Comparison of ENCODE assay signal across 1 cellular context in genomic region chr19:35628264-35628564, GRCh38.
TF ChIP-seq lines count a peak whose summit lies in the region.

No MANE protein-coding gene starts in this region.

TF ChIP-seq in HepG2, 621 proteins besides CTCF, POLR2A, EP300 and RAD21:
- TF ChIP-seq NR2F1 (CRISPR knock-in tag; IDR thresholded peaks at IDR 0.05) = 0 out of 4 replicates have a peak, but pooled peaks of 1 of the 2 experiments have one; percentile 17
- peak; percentile 29; the same call in 1 of the 2 replicates for TF ChIP-seq ZNF441 (CRISPR knock-in tag; IDR thresholded peaks at IDR 0.05; ENCODE audit: borderline replicate concordance)
- 0 out of 2 replicates have a peak, but pooled peaks have one; percentile 61 for TF ChIP-seq ZNF234 (CRISPR knock-in tag; conservative IDR thresholded peaks at IDR 0.05)
- TF ChIP-seq ZBTB43 (CRISPR knock-in tag; conservative IDR thresholded peaks at IDR 0.05) = no peak
- TF ChIP-seq FIP1L1 (IDR thresholded peaks at IDR 0.05; ENCODE audit: borderline replicate concordance, insufficient read depth, low read depth, low read length) = no peak
- TF ChIP-seq ZNF607 (CRISPR knock-in tag; IDR thresholded peaks at IDR 0.05; ENCODE audit: borderline replicate concordance) = 0 out of 2 replicates have a peak, but pooled peaks have one; percentile 16
